14 cellular contexts compared by ENCODE assay signal in genomic region chr3:123084738-123085237, GRCh38.
DNase-seq lines count a peak whose midpoint lies in the region; ATAC-seq lines count a peak whose summit lies in the region.
"Had no signal": no experiment of that assay in that cellular context is flagged by ENCODE, and none has a peak within 500 bp of the region (broad histone marks: within the 10 kb centered on the region; RNA-seq: fewer than 3 reads in every experiment).

No MANE protein-coding gene starts in this region.

- DNase-seq in NCI-H146 (lab: John Stamatoyannopoulos, UW) (peak; percentile 38), NCI-H146 treated with DMSO at 0.1 percent for 48 hours (lab: John Stamatoyannopoulos, UW; ENCODE audit: unreplicated experiment) (no peak), adipocyte (ENCODE audit: low read depth) (peak; percentile 5), iris pigment epithelial cell (ENCODE audit: low read depth) (peak; percentile 58), GOT3 (lab: John Stamatoyannopoulos, UW) (no peak), nucleus accumbens (lab: John Stamatoyannopoulos, UW) (no peak)
- no peak for DNase-seq in stimulated activated effector memory CD8-positive, alpha-beta T cell treated with anti-CD3 and anti-CD28 coated beads, Interleukin-12 subunit alpha, Interleukin-12 subunit beta, amount 100 ng/mL, for 72 hours (ENCODE audit: low spot score in 2 of 2)
- DNase-seq: 8988T; activated T-cell treated with anti-CD3 and anti-CD28 coated beads for 4 hours; DMS 273 treated with DMSO at 0.1 percent for 48 hours; NCI-H187 treated with DMSO at 0.1 percent for 48 hours; stimulated activated CD4-positive, alpha-beta T cell treated with anti-CD3 and anti-CD28 coated beads, Interleukin-2, amount 100 ng/mL, for 24 hours had no signal

- H3K9me3 Mint-ChIP-seq in stimulated activated effector memory CD8-positive, alpha-beta T cell treated with anti-CD3 and anti-CD28 coated beads, Interleukin-12 subunit alpha, Interleukin-12 subunit beta, amount 100 ng/mL, for 72 hours, result no peaks in the 10 kb centered on the region
- no peaks in the 10 kb centered on the region for H3K9me3 Mint-ChIP-seq in stimulated activated memory B cell treated with anti-CD40 and anti-IgM and Interleukin-4, amounts not matched to agents 10 μg/mL and 1 μg/mL and 100 μg/mL, for 72 hours
- H3K9me3 Mint-ChIP-seq: stimulated activated naive CD8-positive, alpha-beta T cell treated with anti-CD3 and anti-CD28 coated beads, Interleukin-15, Interleukin-2, amounts not matched to agents 100 ng/mL and 50 ng/mL, for 24 hours had no signal

- no peak overlapping the region for H3K9ac ChIP-seq in adipocyte (ENCODE audit: low read length)

- H3K4me3 Mint-ChIP-seq in stimulated activated effector memory CD8-positive, alpha-beta T cell treated with anti-CD3 and anti-CD28 coated beads, Interleukin-12 subunit alpha, Interleukin-12 subunit beta, amount 100 ng/mL, for 72 hours, result no peak overlapping the region
- H3K4me3 Mint-ChIP-seq in stimulated activated memory B cell treated with anti-CD40 and anti-IgM and Interleukin-4, amounts not matched to agents 10 μg/mL and 1 μg/mL and 100 μg/mL, for 72 hours, result no peak overlapping the region
- H3K4me3 Mint-ChIP-seq: stimulated activated naive CD8-positive, alpha-beta T cell treated with anti-CD3 and anti-CD28 coated beads, Interleukin-15, Interleukin-2, amounts not matched to agents 100 ng/mL and 50 ng/mL, for 24 hours had no signal

- peak; percentile 16 for ATAC-seq in stimulated activated effector memory CD8-positive, alpha-beta T cell treated with anti-CD3 and anti-CD28 coated beads, Interleukin-12 subunit alpha, Interleukin-12 subunit beta, amount 100 ng/mL, for 72 hours
- ATAC-seq in stimulated activated memory B cell treated with anti-CD40 and anti-IgM and Interleukin-4, amounts not matched to agents 10 μg/mL and 1 μg/mL and 100 μg/mL, for 72 hours, result no peak

- H3K36me3 Mint-ChIP-seq in stimulated activated effector memory CD8-positive, alpha-beta T cell treated with anti-CD3 and anti-CD28 coated beads, Interleukin-12 subunit alpha, Interleukin-12 subunit beta, amount 100 ng/mL, for 72 hours, result no peaks in the 10 kb centered on the region
- peaks cover 7% of the 10 kb centered on the region for H3K36me3 Mint-ChIP-seq in stimulated activated memory B cell treated with anti-CD40 and anti-IgM and Interleukin-4, amounts not matched to agents 10 μg/mL and 1 μg/mL and 100 μg/mL, for 72 hours

- H3K27me3 ChIP-seq in adipocyte (replicated peaks; ENCODE audit: control insufficient read depth, insufficient read depth, low read length), result no peaks in the 10 kb centered on the region

- no peaks in the 10 kb centered on the region for H3K27me3 Mint-ChIP-seq in stimulated activated memory B cell treated with anti-CD40 and anti-IgM and Interleukin-4, amounts not matched to agents 10 μg/mL and 1 μg/mL and 100 μg/mL, for 72 hours
- H3K27me3 Mint-ChIP-seq: stimulated activated naive CD8-positive, alpha-beta T cell treated with anti-CD3 and anti-CD28 coated beads, Interleukin-15, Interleukin-2, amounts not matched to agents 100 ng/mL and 50 ng/mL, for 24 hours had no signal

- no peaks in the 10 kb centered on the region for H3K9me3 ChIP-seq in adipocyte (ENCODE audit: control insufficient read depth, low read length)

- peak overlapping the region; percentile 1 for H3K4me3 ChIP-seq in adipocyte (ENCODE audit: low read length)

- H3K27ac Mint-ChIP-seq in stimulated activated effector memory CD8-positive, alpha-beta T cell treated with anti-CD3 and anti-CD28 coated beads, Interleukin-12 subunit alpha, Interleukin-12 subunit beta, amount 100 ng/mL, for 72 hours, result peak overlapping the region; percentile 67
- H3K27ac Mint-ChIP-seq in stimulated activated memory B cell treated with anti-CD40 and anti-IgM and Interleukin-4, amounts not matched to agents 10 μg/mL and 1 μg/mL and 100 μg/mL, for 72 hours, result no peak overlapping the region
- H3K27ac Mint-ChIP-seq: stimulated activated naive CD8-positive, alpha-beta T cell treated with anti-CD3 and anti-CD28 coated beads, Interleukin-15, Interleukin-2, amounts not matched to agents 100 ng/mL and 50 ng/mL, for 24 hours had no signal

- H3K4me1 ChIP-seq in adipocyte (ENCODE audit: control insufficient read depth, insufficient read depth, low read length), result peaks cover 73% of the 10 kb centered on the region

- peaks cover 43% of the 10 kb centered on the region for H3K4me1 Mint-ChIP-seq in stimulated activated effector memory CD8-positive, alpha-beta T cell treated with anti-CD3 and anti-CD28 coated beads, Interleukin-12 subunit alpha, Interleukin-12 subunit beta, amount 100 ng/mL, for 72 hours
- H3K4me1 Mint-ChIP-seq in stimulated activated memory B cell treated with anti-CD40 and anti-IgM and Interleukin-4, amounts not matched to agents 10 μg/mL and 1 μg/mL and 100 μg/mL, for 72 hours, result peaks cover 37% of the 10 kb centered on the region

- H3K36me3 ChIP-seq in adipocyte (ENCODE audit: control insufficient read depth, insufficient read depth, low read length, severe bottlenecking), result no peaks in the 10 kb centered on the region

Comparison
In these comparisons a context has a peak if more than half of its experiments do, and no peak if none do; other contexts are left out.
1. DNase-seq: peak in NCI-H146 (single experiment), adipocyte (single experiment) and iris pigment epithelial cell (single experiment); none in NCI-H146 treated with DMSO at 0.1 percent for 48 hours (single experiment), stimulated activated effector memory CD8-positive, alpha-beta T cell treated with anti-CD3 and anti-CD28 coated beads, Interleukin-12 subunit alpha, Interleukin-12 subunit beta, amount 100 ng/mL, for 72 hours (0 of 2), GOT3 (single experiment) and nucleus accumbens (0 of 56).